Comparison of ENCODE assay signal across 25 cellular contexts in genomic region chr15:59377940-59378339, GRCh38.
"Had no signal": no experiment of that assay in that cellular context is flagged by ENCODE, and none has a peak within 500 bp of the region (broad histone marks: within the 10 kb centered on the region; RNA-seq: fewer than 3 reads in every experiment).

No MANE protein-coding gene starts in this region.

- H3K27me3 Mint-ChIP-seq: naive B cell; stimulated activated memory B cell treated with anti-CD40 and anti-IgM and Interleukin-4, amounts not matched to agents 10 μg/mL and 1 μg/mL and 100 μg/mL, for 72 hours had no signal

- ATAC-seq: esophagus mucosa; heart right ventricle; pancreas; right cardiac atrium; stimulated activated memory B cell treated with anti-CD40 and anti-IgM and Interleukin-4, amounts not matched to agents 10 μg/mL and 1 μg/mL and 100 μg/mL, for 72 hours had no signal

- H3K27ac ChIP-seq: dorsolateral prefrontal cortex, heart right ventricle, pancreas, spleen, tibial artery, upper lobe of left lung, uterus had no signal

- FAIRE-seq: endometrium, frontal cortex, islet of Langerhans, pancreas had no signal

- DNase-seq: dorsolateral prefrontal cortex; effector memory CD4-positive, alpha-beta T cell; heart right ventricle; hypothalamus; kidney glomerular epithelial cell; mesendoderm; naive B cell; occipital lobe; pancreas; right cardiac atrium; spleen; stimulated activated CD4-positive, alpha-beta T cell treated with anti-CD3 and anti-CD28 coated beads, Interleukin-15, amount 100 ng/mL, for 24 hours; stimulated activated CD4-positive, alpha-beta T cell treated with anti-CD3 and anti-CD28 coated beads, Interleukin-1b, Interleukin-23, amount 100 ng/mL, for 48 hours; stimulated activated CD4-positive, alpha-beta T cell treated with anti-CD3 and anti-CD28 coated beads, Interleukin-4, amount 100 ng/mL, for 24 hours; tibial artery; upper lobe of left lung; uterus had no signal

- H3K4me3 Mint-ChIP-seq: naive B cell; nephron; stimulated activated memory B cell treated with anti-CD40 and anti-IgM and Interleukin-4, amounts not matched to agents 10 μg/mL and 1 μg/mL and 100 μg/mL, for 72 hours; stimulated activated naive CD8-positive, alpha-beta T cell treated with anti-CD3 and anti-CD28 coated beads, Interleukin-15, Interleukin-2, amounts not matched to agents 100 ng/mL and 50 ng/mL, for 24 hours had no signal

- H3K27me3 ChIP-seq: dorsolateral prefrontal cortex, pancreas, tibial artery, upper lobe of left lung, uterus had no signal

- H3K27ac Mint-ChIP-seq: nephron; progenitor cell of endocrine pancreas; stimulated activated memory B cell treated with anti-CD40 and anti-IgM and Interleukin-4, amounts not matched to agents 10 μg/mL and 1 μg/mL and 100 μg/mL, for 72 hours; stimulated activated naive CD8-positive, alpha-beta T cell treated with anti-CD3 and anti-CD28 coated beads, Interleukin-15, Interleukin-2, amounts not matched to agents 100 ng/mL and 50 ng/mL, for 24 hours had no signal

- H3K4me3 ChIP-seq: dorsolateral prefrontal cortex, heart right ventricle, pancreas, spleen, tibial artery, upper lobe of left lung, uterus had no signal

- H3K9me3 Mint-ChIP-seq: naive B cell; nephron; stimulated activated memory B cell treated with anti-CD40 and anti-IgM and Interleukin-4, amounts not matched to agents 10 μg/mL and 1 μg/mL and 100 μg/mL, for 72 hours; stimulated activated naive CD8-positive, alpha-beta T cell treated with anti-CD3 and anti-CD28 coated beads, Interleukin-15, Interleukin-2, amounts not matched to agents 100 ng/mL and 50 ng/mL, for 24 hours had no signal

- H3K36me3 ChIP-seq: pancreas, spleen, upper lobe of left lung, uterus had no signal

- H3K36me3 Mint-ChIP-seq: naive B cell; stimulated activated memory B cell treated with anti-CD40 and anti-IgM and Interleukin-4, amounts not matched to agents 10 μg/mL and 1 μg/mL and 100 μg/mL, for 72 hours had no signal

- H3K9me3 ChIP-seq: heart right ventricle, pancreas, spleen, tibial artery, upper lobe of left lung, uterus had no signal

- H3K4me1 ChIP-seq: pancreas, uterus had no signal
